In the genomic region with DNA sequence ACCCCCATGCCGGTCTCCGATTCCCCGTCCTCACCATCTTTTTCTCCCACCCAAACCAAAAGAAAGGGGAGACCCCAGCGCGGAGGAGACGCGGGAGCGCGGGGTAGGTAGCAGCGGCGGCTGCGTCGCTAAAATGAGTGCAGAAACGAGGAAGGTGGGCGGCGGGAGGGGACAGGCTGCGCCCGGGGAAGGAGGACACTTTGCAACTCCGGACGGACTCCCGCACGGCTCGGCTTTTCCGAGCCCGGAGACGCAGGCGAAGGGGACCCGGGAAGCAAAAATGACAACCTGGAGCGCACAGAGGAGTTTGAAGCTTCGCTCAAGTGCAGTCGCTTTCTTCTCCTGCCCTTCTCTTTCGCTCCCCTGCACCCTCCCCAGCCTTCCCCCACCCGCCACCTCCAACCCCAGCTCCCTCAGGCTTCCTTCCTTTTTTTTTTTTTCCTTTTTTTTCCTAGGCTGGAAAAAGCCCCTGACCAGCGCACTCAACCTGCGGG, we compare ENCODE assay signal across 1 cellular context.
TF ChIP-seq lines count a peak whose summit lies in the region.

No MANE protein-coding gene starts in this region.

TF ChIP-seq in A549, 52 proteins besides CTCF, POLR2A, EP300 and RAD21:
- TF ChIP-seq RARB (CRISPR knock-in tag; IDR thresholded peaks at IDR 0.05) (no peak), GATA3 (IDR thresholded peaks at IDR 0.05; ENCODE audit: borderline replicate concordance) (no peak), ATOH8 (CRISPR knock-in tag; IDR thresholded peaks at IDR 0.05; ENCODE audit: low read depth) (no peak), SMC3 (IDR thresholded peaks at IDR 0.05) (no peak), RFX5 (IDR thresholded peaks at IDR 0.05) (no peak), CHD4 (IDR thresholded peaks at IDR 0.05; ENCODE audit: borderline replicate concordance) (no peak), JUN (IDR thresholded peaks at IDR 0.05) (no peak), ESRRA (IDR thresholded peaks at IDR 0.05; ENCODE audit: borderline replicate concordance, low read length) (no peak), BHLHE40 (IDR thresholded peaks at IDR 0.05; ENCODE audit: low read depth, low read length) (no peak), PHF8 (IDR thresholded peaks at IDR 0.05; ENCODE audit: borderline replicate concordance, low read depth) (no peak), ZC3H11A (IDR thresholded peaks at IDR 0.05) (no peak), KDM1A (IDR thresholded peaks at IDR 0.05; ENCODE audit: low read depth) (no peak), FOSB (CRISPR knock-in tag; IDR thresholded peaks at IDR 0.05) (no peak)
- TF ChIP-seq, protein P1, sequence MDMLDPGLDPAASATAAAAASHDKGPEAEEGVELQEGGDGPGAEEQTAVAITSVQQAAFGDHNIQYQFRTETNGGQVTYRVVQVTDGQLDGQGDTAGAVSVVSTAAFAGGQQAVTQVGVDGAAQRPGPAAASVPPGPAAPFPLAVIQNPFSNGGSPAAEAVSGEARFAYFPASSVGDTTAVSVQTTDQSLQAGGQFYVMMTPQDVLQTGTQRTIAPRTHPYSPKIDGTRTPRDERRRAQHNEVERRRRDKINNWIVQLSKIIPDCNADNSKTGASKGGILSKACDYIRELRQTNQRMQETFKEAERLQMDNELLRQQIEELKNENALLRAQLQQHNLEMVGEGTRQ (IDR thresholded peaks at IDR 0.05), result no peak
- TF ChIP-seq, protein P2, sequence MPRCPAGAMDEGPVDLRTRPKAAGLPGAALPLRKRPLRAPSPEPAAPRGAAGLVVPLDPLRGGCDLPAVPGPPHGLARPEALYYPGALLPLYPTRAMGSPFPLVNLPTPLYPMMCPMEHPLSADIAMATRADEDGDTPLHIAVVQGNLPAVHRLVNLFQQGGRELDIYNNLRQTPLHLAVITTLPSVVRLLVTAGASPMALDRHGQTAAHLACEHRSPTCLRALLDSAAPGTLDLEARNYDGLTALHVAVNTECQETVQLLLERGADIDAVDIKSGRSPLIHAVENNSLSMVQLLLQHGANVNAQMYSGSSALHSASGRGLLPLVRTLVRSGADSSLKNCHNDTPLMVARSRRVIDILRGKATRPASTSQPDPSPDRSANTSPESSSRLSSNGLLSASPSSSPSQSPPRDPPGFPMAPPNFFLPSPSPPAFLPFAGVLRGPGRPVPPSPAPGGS (IDR thresholded peaks at IDR 0.05), result no peak
- TF ChIP-seq, protein P3, sequence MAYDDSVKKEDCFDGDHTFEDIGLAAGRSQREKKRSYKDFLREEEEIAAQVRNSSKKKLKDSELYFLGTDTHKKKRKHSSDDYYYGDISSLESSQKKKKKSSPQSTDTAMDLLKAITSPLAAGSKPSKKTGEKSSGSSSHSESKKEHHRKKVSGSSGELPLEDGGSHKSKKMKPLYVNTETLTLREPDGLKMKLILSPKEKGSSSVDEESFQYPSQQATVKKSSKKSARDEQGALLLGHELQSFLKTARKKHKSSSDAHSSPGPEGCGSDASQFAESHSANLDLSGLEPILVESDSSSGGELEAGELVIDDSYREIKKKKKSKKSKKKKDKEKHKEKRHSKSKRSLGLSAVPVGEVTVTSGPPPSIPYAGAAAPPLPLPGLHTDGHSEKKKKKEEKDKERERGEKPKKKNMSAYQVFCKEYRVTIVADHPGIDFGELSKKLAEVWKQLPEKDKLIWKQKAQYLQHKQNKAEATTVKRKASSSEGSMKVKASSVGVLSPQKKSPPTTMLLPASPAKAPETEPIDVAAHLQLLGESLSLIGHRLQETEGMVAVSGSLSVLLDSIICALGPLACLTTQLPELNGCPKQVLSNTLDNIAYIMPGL (CRISPR knock-in tag; IDR thresholded peaks at IDR 0.05; ENCODE audit: borderline replicate concordance), result no peak
TF ChIP-seq in A549: peak in this region for 0.
